8 cellular contexts compared by ENCODE assay signal in genomic region chr14:105419305-105420091, GRCh38. TPM values are rescaled to one million over a fixed set of nuclear protein-coding genes. Genes with fewer than 3 reads are reported as not detected.
DNase-seq lines count a peak whose midpoint lies in the region; ATAC-seq and TF ChIP-seq lines count a peak whose summit lies in the region.

MTA1 (plus strand) TSS chr14:105419827; CDS start chr14:105420036, 209 bp downstream.

- DNase-seq in AML-193 (lab: John Stamatoyannopoulos, UW): peak; percentile 17 to 32
- peak; percentile 63 for DNase-seq in NB4 (ENCODE audit: low read depth)
- peak; percentile 43 for DNase-seq in activated CD4-positive, alpha-beta T cell treated with anti-CD3 and anti-CD28 coated beads, Interleukin-2, amount 10 ng/mL, durations not matched to agents 7 days and 5 days
- peak in 2 of 3 experiments; percentile 27 to 36 for DNase-seq in effector memory CD8-positive, alpha-beta T cell
- peak; percentile 88 for DNase-seq in mesenteric fat pad (ENCODE audit: low spot score)

- TF ChIP-seq POLR2A in NB4 (IDR thresholded peaks at IDR 0.05; ENCODE audit: extremely low read depth, insufficient read length): peak; percentile 43

- peak within 1 kb of the TSS; percentile 86 for H3K4me3 ChIP-seq in NB4 (ENCODE audit: low read depth, low read length)

- H3K4me3 Mint-ChIP-seq in activated CD4-positive, alpha-beta T cell treated with anti-CD3 and anti-CD28 coated beads, Interleukin-2, amount 10 ng/mL, durations not matched to agents 7 days and 5 days: peak within 1 kb of the TSS; percentile 84
- H3K4me3 Mint-ChIP-seq in effector memory CD8-positive, alpha-beta T cell: peak within 1 kb of the TSS; percentile 86 to 93
- H3K4me3 Mint-ChIP-seq in stimulated activated naive CD8-positive, alpha-beta T cell treated with anti-CD3 and anti-CD28 coated beads, Interleukin-15, Interleukin-2, amounts not matched to agents 100 ng/mL and 50 ng/mL, for 24 hours: peak within 1 kb of the TSS; percentile 90

- POLR2A ChIA-PET in activated CD4-positive, alpha-beta T cell treated with anti-CD3 and anti-CD28 coated beads, Interleukin-2, amount 10 ng/mL, durations not matched to agents 7 days and 5 days (lab: Charles Lee): no interaction called here

- no peaks in the 10 kb centered on the region for H3K27me3 Mint-ChIP-seq in activated CD4-positive, alpha-beta T cell treated with anti-CD3 and anti-CD28 coated beads, Interleukin-2, amount 10 ng/mL, durations not matched to agents 7 days and 5 days
- no peaks in the 10 kb centered on the region for H3K27me3 Mint-ChIP-seq in effector memory CD8-positive, alpha-beta T cell
- H3K27me3 Mint-ChIP-seq in stimulated activated naive CD8-positive, alpha-beta T cell treated with anti-CD3 and anti-CD28 coated beads, Interleukin-15, Interleukin-2, amounts not matched to agents 100 ng/mL and 50 ng/mL, for 24 hours: no peaks in the 10 kb centered on the region

- CTCF ChIA-PET in activated CD4-positive, alpha-beta T cell treated with anti-CD3 and anti-CD28 coated beads, Interleukin-2, amount 10 ng/mL, durations not matched to agents 7 days and 5 days (lab: Charles Lee): interaction anchor here (0.9 to 1.6 kb wide), 3 partner anchors 8 to 70 kb away, joined by 3 to 4 read pairs (median 3); partner anchors contain the start of gene TEX22

- TF ChIP-seq CTCF in NB4 (IDR thresholded peaks at IDR 0.05; ENCODE audit: low read depth, low read length): no peak

- H3K27ac Mint-ChIP-seq in activated CD4-positive, alpha-beta T cell treated with anti-CD3 and anti-CD28 coated beads, Interleukin-2, amount 10 ng/mL, durations not matched to agents 7 days and 5 days: peak within 1 kb of the TSS; percentile 89
- H3K27ac Mint-ChIP-seq in effector memory CD8-positive, alpha-beta T cell: peak within 1 kb of the TSS; percentile 91 to 93
- H3K27ac Mint-ChIP-seq in stimulated activated naive CD8-positive, alpha-beta T cell treated with anti-CD3 and anti-CD28 coated beads, Interleukin-15, Interleukin-2, amounts not matched to agents 100 ng/mL and 50 ng/mL, for 24 hours: peak within 1 kb of the TSS; percentile 94

- peak; percentile 48 for ATAC-seq in GM19035 (IDR thresholded peaks at IDR 0.05; ENCODE audit: unreplicated experiment)
- peak; percentile 63 for ATAC-seq in effector memory CD8-positive, alpha-beta T cell (replicated peaks)
- no peak for ATAC-seq in HG03097 (IDR thresholded peaks at IDR 0.05; ENCODE audit: low FRiP score, unreplicated experiment)

- H3K4me1 Mint-ChIP-seq in activated CD4-positive, alpha-beta T cell treated with anti-CD3 and anti-CD28 coated beads, Interleukin-2, amount 10 ng/mL, durations not matched to agents 7 days and 5 days: peaks cover 33% of the 10 kb centered on the region
- H3K4me1 Mint-ChIP-seq in effector memory CD8-positive, alpha-beta T cell (ENCODE audit: low read depth in 2 of 2): peaks cover 28 to 30% of the 10 kb centered on the region in 2 donors
- H3K4me1 Mint-ChIP-seq in stimulated activated naive CD8-positive, alpha-beta T cell treated with anti-CD3 and anti-CD28 coated beads, Interleukin-15, Interleukin-2, amounts not matched to agents 100 ng/mL and 50 ng/mL, for 24 hours (ENCODE audit: low read depth): peaks cover 30% of the 10 kb centered on the region

- no peaks in the 10 kb centered on the region for H3K36me3 Mint-ChIP-seq in activated CD4-positive, alpha-beta T cell treated with anti-CD3 and anti-CD28 coated beads, Interleukin-2, amount 10 ng/mL, durations not matched to agents 7 days and 5 days (ENCODE audit: low read depth)
- H3K36me3 Mint-ChIP-seq in effector memory CD8-positive, alpha-beta T cell (ENCODE audit: insufficient read depth): peaks cover 3% of the 10 kb centered on the region
- peaks cover 17% of the 10 kb centered on the region for H3K36me3 Mint-ChIP-seq in stimulated activated naive CD8-positive, alpha-beta T cell treated with anti-CD3 and anti-CD28 coated beads, Interleukin-15, Interleukin-2, amounts not matched to agents 100 ng/mL and 50 ng/mL, for 24 hours (ENCODE audit: low read depth)

- H3K9me3 Mint-ChIP-seq in activated CD4-positive, alpha-beta T cell treated with anti-CD3 and anti-CD28 coated beads, Interleukin-2, amount 10 ng/mL, durations not matched to agents 7 days and 5 days: no peaks in the 10 kb centered on the region
- H3K9me3 Mint-ChIP-seq in effector memory CD8-positive, alpha-beta T cell: no peaks in the 10 kb centered on the region
- no peaks in the 10 kb centered on the region for H3K9me3 Mint-ChIP-seq in stimulated activated naive CD8-positive, alpha-beta T cell treated with anti-CD3 and anti-CD28 coated beads, Interleukin-15, Interleukin-2, amounts not matched to agents 100 ng/mL and 50 ng/mL, for 24 hours

RNA-seq across cellular contexts. Expression of gene MTA1, which starts in this region (rescaled TPM):
- 100 to 1,000 TPM; 119 to 131 TPM for total RNA-seq in activated CD4-positive, alpha-beta T cell treated with anti-CD3 and anti-CD28 coated beads, Interleukin-2, amount 10 ng/mL, durations not matched to agents 7 days and 5 days
- total RNA-seq in mesenteric fat pad: 87.1 TPM

Comparison
In these comparisons a context has a peak if more than half of its experiments do, and no peak if none do; other contexts are left out.
1. DNase-seq: peak in every context shown above with its lines; median percentile 88 in mesenteric fat pad; 63 in NB4; 43 in activated CD4-positive, alpha-beta T cell treated with anti-CD3 and anti-CD28 coated beads, Interleukin-2, amount 10 ng/mL, durations not matched to agents 7 days and 5 days; 32 in effector memory CD8-positive, alpha-beta T cell; 24 in AML-193.